In the genomic region with DNA sequence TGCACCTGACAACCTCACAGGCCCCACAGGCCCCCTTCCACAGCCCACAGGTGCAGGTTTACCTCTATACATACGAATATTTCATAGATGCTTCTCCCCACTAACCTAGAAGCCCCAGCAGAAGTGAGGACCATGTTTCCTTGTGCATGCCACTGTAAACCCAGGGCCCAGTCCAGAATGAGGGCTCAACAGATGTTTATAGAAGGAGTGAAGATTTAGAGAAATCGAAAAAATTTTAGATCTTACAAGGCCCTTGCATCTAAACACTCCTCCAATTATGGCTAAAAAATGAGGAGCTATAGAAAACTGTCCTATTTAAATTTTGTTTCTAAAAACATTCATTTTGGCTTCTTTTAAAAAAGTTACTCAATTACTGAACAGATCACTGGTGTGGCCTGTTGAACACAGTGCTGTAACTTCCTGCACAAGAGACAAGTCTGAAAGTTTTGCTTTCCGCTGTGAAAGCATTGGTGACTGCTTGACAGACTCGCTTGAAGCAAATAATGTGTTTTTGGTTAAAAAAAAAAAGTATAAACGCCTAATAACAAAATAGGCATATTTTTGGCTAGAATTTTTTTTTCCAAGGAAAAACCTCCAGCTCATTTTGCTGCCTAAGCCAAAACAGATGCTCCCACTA, we compare ENCODE assay signal across 7 cellular contexts. TPM values are rescaled to one million over a fixed set of nuclear protein-coding genes. Genes with fewer than 3 reads are reported as not detected.
A peak's percentile ranks its signal among the peaks of the same experiment; 100 is the strongest.
DNase-seq lines count a peak whose midpoint lies in the region; ATAC-seq and FAIRE-seq lines count a peak whose summit lies in the region.

No MANE protein-coding gene starts in this region.

- FAIRE-seq in GM18507 (lab: Jason Lieb, UNC), result peak; percentile 85

- peak overlapping the region; percentile 87 to 89 for H3K27ac ChIP-seq in mucosa of rectum (ENCODE audit: low read depth in 2 of 2, low read length in 2 of 2)

- ATAC-seq in HG03442 (IDR thresholded peaks at IDR 0.05; ENCODE audit: unreplicated experiment) (no peak), HG03565 (IDR thresholded peaks at IDR 0.05; ENCODE audit: unreplicated experiment) (no peak)

- peak overlapping the region; percentile 70 for H3K4me3 ChIP-seq in MG63
- peak overlapping the region; percentile 90 to 94 for H3K4me3 ChIP-seq in mucosa of rectum (ENCODE audit: low read length in 2 of 2)

- H3K27me3 ChIP-seq in MG63 (no peaks in the 10 kb centered on the region), mucosa of rectum (ENCODE audit: control insufficient read depth in 2 of 2, insufficient read depth in 2 of 2, low read length in 2 of 2) (no peaks in the 10 kb centered on the region)

- peaks cover 17% of the 10 kb centered on the region for H3K36me3 ChIP-seq in MG63
- H3K36me3 ChIP-seq in mucosa of rectum (ENCODE audit: control insufficient read depth in 2 of 2, insufficient read depth in 2 of 2, low read length in 2 of 2), result peaks cover 0 to 2% of the 10 kb centered on the region in 2 donors

- peak overlapping the region; percentile 89 to 93 for H3K9ac ChIP-seq in mucosa of rectum (ENCODE audit: low read depth in 1 of 2, low read length in 2 of 2)

- DNase-seq in GM18507 (ENCODE audit: extremely low spot score, insufficient read length, low read depth) (no peak), MG63 (no peak), cerebellar cortex (ENCODE audit: low spot score) (peak; percentile 16), NCI-H510A treated with DMSO at 0.1 percent for 48 hours (lab: John Stamatoyannopoulos, UW) (no peak)

- H3K9me3 ChIP-seq in MG63 (no peaks in the 10 kb centered on the region), mucosa of rectum (ENCODE audit: control insufficient read depth in 2 of 2, low read length in 2 of 2) (no peaks in the 10 kb centered on the region)

- peaks cover 11 to 13% of the 10 kb centered on the region in 2 donors for H3K4me1 ChIP-seq in mucosa of rectum (ENCODE audit: control insufficient read depth in 2 of 2, insufficient read depth in 2 of 2, low read length in 2 of 2)

RNA-seq across cellular contexts. Expression of a gene that starts 1.2 kb away (rescaled TPM):
- total RNA-seq in MG63 (2014; rRNA removed; shearing (Covaris generic); ENCODE audit: low replicate concordance), result 34.2 and 38.4 TPM in 2 replicates

RNA-seq across cellular contexts. Expression of a gene that starts 49.2 kb away (rescaled TPM):
- total RNA-seq in MG63 (2014; rRNA removed; shearing (Covaris generic); ENCODE audit: low replicate concordance), result 28.1 and 28.3 TPM in 2 replicates
